Comparison of ENCODE assay signal across 2 cellular contexts in genomic region chr17:81741594-81742452, GRCh38.
TF ChIP-seq lines count a peak whose summit lies in the region.

No MANE protein-coding gene starts in this region.

TF ChIP-seq in IMR-90, 13 proteins besides CTCF, POLR2A, EP300 and RAD21:
- TF ChIP-seq ELK1 (IDR thresholded peaks at IDR 0.05; ENCODE audit: borderline replicate concordance, low read depth, low read length), result no peak
- no peak for TF ChIP-seq RFX5 (IDR thresholded peaks at IDR 0.05; ENCODE audit: low read depth, low read length)
- TF ChIP-seq USF2 (IDR thresholded peaks at IDR 0.05; ENCODE audit: low read depth, low read length), result no peak
- TF ChIP-seq MXI1 (IDR thresholded peaks at IDR 0.05; ENCODE audit: borderline replicate concordance, low read depth, low read length), result no peak
- TF ChIP-seq NFE2L2 (IDR thresholded peaks at IDR 0.05; ENCODE audit: low read depth, low read length), result no peak
- TF ChIP-seq CEBPB (IDR thresholded peaks at IDR 0.05; ENCODE audit: low read depth, low read length), result no peak
- TF ChIP-seq SMC3 (IDR thresholded peaks at IDR 0.05; ENCODE audit: low read depth, low read length), result no peak
- no peak for TF ChIP-seq CHD1 (IDR thresholded peaks at IDR 0.05; ENCODE audit: low read depth, low read length)
- no peak for TF ChIP-seq RCOR1 (IDR thresholded peaks at IDR 0.05; ENCODE audit: insufficient replicate concordance, low read length)
- TF ChIP-seq BHLHE40 (IDR thresholded peaks at IDR 0.05; ENCODE audit: low read depth, low read length), result no peak
- TF ChIP-seq FOS (IDR thresholded peaks at IDR 0.05; ENCODE audit: low read depth, low read length), result no peak

TF ChIP-seq in SK-N-SH, 30 proteins besides CTCF, POLR2A, EP300 and RAD21:
- no peak for TF ChIP-seq RXRA (IDR thresholded peaks at IDR 0.05; ENCODE audit: borderline replicate concordance, low read depth)
- no peak for TF ChIP-seq RCOR1 (IDR thresholded peaks at IDR 0.05; ENCODE audit: low read length)
- no peak for TF ChIP-seq YY1 (IDR thresholded peaks at IDR 0.05; ENCODE audit: low read depth)
- TF ChIP-seq FOSL2 (IDR thresholded peaks at IDR 0.05; ENCODE audit: borderline replicate concordance, low read depth), result no peak
- TF ChIP-seq ZBTB33 (IDR thresholded peaks at IDR 0.05; ENCODE audit: borderline replicate concordance, low read depth), result no peak
- no peak for TF ChIP-seq USF2 (IDR thresholded peaks at IDR 0.05; ENCODE audit: borderline replicate concordance, low read depth, low read length)
- no peak for TF ChIP-seq MAX (IDR thresholded peaks at IDR 0.05; ENCODE audit: low read depth)
- TF ChIP-seq REST (IDR thresholded peaks at IDR 0.05; ENCODE audit: low read depth, low read length), result no peak
- no peak for TF ChIP-seq TCF12 (IDR thresholded peaks at IDR 0.05)
- TF ChIP-seq GABPA (IDR thresholded peaks at IDR 0.05; ENCODE audit: low read depth), result no peak
- no peak for TF ChIP-seq FOXJ3 (CRISPR knock-in tag; IDR thresholded peaks at IDR 0.05)
- no peak for TF ChIP-seq IRF3 (IDR thresholded peaks at IDR 0.05; ENCODE audit: low read depth, low read length)
- no peak for TF ChIP-seq POLR2AphosphoS5 (IDR thresholded peaks at IDR 0.05; ENCODE audit: low read depth, low read length)
- no peak for TF ChIP-seq JUND (IDR thresholded peaks at IDR 0.05)
